ENCODE assay signal across 8 cellular contexts in genomic region chr6:34888441-34888820, GRCh38. TPM values are rescaled to one million over a fixed set of nuclear protein-coding genes. Genes with fewer than 3 reads are reported as not detected.
A peak's percentile ranks its signal among the peaks of the same experiment; 100 is the strongest.
DNase-seq lines count a peak whose midpoint lies in the region; ATAC-seq and TF ChIP-seq lines count a peak whose summit lies in the region.

No MANE protein-coding gene starts in this region.

- CTCF ChIA-PET in activated CD8-positive, alpha-beta T cell treated with anti-CD3 and anti-CD28 coated beads for 36 hours (lab: Charles Lee): interaction anchor here (1.0 to 1.6 kb wide), 4 partner anchors 129 to 352 kb away, joined by 3 to 4 read pairs (median 3); partner anchors contain the start of gene SNRPC

- H3K27ac ChIP-seq in stomach: peak overlapping the region; percentile 92 to 97 (median 93)

- peaks cover 19% of the 10 kb centered on the region for H3K36me3 Mint-ChIP-seq in activated CD8-positive, alpha-beta T cell treated with anti-CD3 and anti-CD28 coated beads for 36 hours (ENCODE audit: low read depth)

- intact Hi-C loops in activated CD8-positive, alpha-beta T cell treated with anti-CD3 and anti-CD28 coated beads for 36 hours (cut with micrococcal nuclease): no loop called here
- intact Hi-C loops in stomach (cut with DNase I; ENCODE audit: low total_unique reads): no loop called here

- TF ChIP-seq EP300 in stomach (IDR thresholded peaks at IDR 0.05): no peak

- H3K4me3 Mint-ChIP-seq in activated CD8-positive, alpha-beta T cell treated with anti-CD3 and anti-CD28 coated beads for 36 hours: peak overlapping the region; percentile 100

- H3K36me3 ChIP-seq in iPS-15b (ENCODE audit: control insufficient read depth, insufficient read depth, low read length) (no peaks in the 10 kb centered on the region), stomach (peaks cover 0 to 16% (median 8%) of the 10 kb centered on the region in 4 donors)

- TF ChIP-seq POLR2A in stomach (IDR thresholded peaks at IDR 0.05): no peak

- no peak for TF ChIP-seq CTCF in activated CD8-positive, alpha-beta T cell treated with anti-CD3 and anti-CD28 coated beads for 36 hours (IDR thresholded peaks at IDR 0.05)
- no peak for TF ChIP-seq CTCF in stomach (IDR thresholded peaks at IDR 0.05)

- DNase-seq in NCI-H345 treated with DMSO at 0.1 percent for 48 hours (lab: John Stamatoyannopoulos, UW; ENCODE audit: unreplicated experiment) (peak; percentile 60), NCI-H345 (lab: John Stamatoyannopoulos, UW) (no peak), stomach (no peak), NCI-H187 (lab: John Stamatoyannopoulos, UW) (no peak), C1 segment of cervical spinal cord (lab: John Stamatoyannopoulos, UW) (no peak)
- DNase-seq in activated CD8-positive, alpha-beta T cell treated with anti-CD3 and anti-CD28 coated beads for 36 hours: no peak

- no peak for ATAC-seq in activated CD8-positive, alpha-beta T cell treated with anti-CD3 and anti-CD28 coated beads for 36 hours
- no peak for ATAC-seq in HG02885 (IDR thresholded peaks at IDR 0.05; ENCODE audit: poor library complexity, unreplicated experiment)

- 0 to 1% (median 0%) methylated on average over 7 of the region's 7 CpGs for WGBS in stomach, 5 donors

- H3K9ac ChIP-seq in iPS-15b (ENCODE audit: low read depth, low read length): peak overlapping the region; percentile 70

- H3K4me3 ChIP-seq in iPS-15b (ENCODE audit: low read depth, low read length): peak overlapping the region; percentile 91
- H3K4me3 ChIP-seq in stomach: peak overlapping the region; percentile 90 to 98 (median 91)

- no peaks in the 10 kb centered on the region for H3K9me3 Mint-ChIP-seq in activated CD8-positive, alpha-beta T cell treated with anti-CD3 and anti-CD28 coated beads for 36 hours

- H3K9me3 ChIP-seq in iPS-15b (ENCODE audit: control insufficient read depth, insufficient read depth, low read length) (no peaks in the 10 kb centered on the region), stomach (no peaks in the 10 kb centered on the region)

- H3K4me1 ChIP-seq in iPS-15b (ENCODE audit: control insufficient read depth, insufficient read depth, low read length) (no peaks in the 10 kb centered on the region), stomach (peaks cover 34 to 63% (median 53%) of the 10 kb centered on the region in 4 donors)

- POLR2A ChIA-PET in activated CD8-positive, alpha-beta T cell treated with anti-CD3 and anti-CD28 coated beads for 36 hours (lab: Charles Lee): interaction anchor here (0.6 to 2.4 kb wide), 14 partner anchors 9 to 498 kb away, joined by 3 to 16 read pairs (median 4); partner anchors contain the start of genes BLTP3A, ILRUN, SNRPC and ZNF76

- H3K27ac Mint-ChIP-seq in activated CD8-positive, alpha-beta T cell treated with anti-CD3 and anti-CD28 coated beads for 36 hours: peak overlapping the region; percentile 99

- peaks cover 29% of the 10 kb centered on the region for H3K4me1 Mint-ChIP-seq in activated CD8-positive, alpha-beta T cell treated with anti-CD3 and anti-CD28 coated beads for 36 hours (ENCODE audit: low read depth)

- no peaks in the 10 kb centered on the region for H3K27me3 Mint-ChIP-seq in activated CD8-positive, alpha-beta T cell treated with anti-CD3 and anti-CD28 coated beads for 36 hours

- H3K27me3 ChIP-seq in iPS-15b (ENCODE audit: control insufficient read depth, insufficient read depth, low read length) (no peaks in the 10 kb centered on the region), stomach (no peaks in the 10 kb centered on the region)

RNA-seq across cellular contexts. Expression of gene TAF11, which starts 0.6 kb away (rescaled TPM):
- total RNA-seq in activated CD8-positive, alpha-beta T cell treated with anti-CD3 and anti-CD28 coated beads for 36 hours: 10 to 100 TPM; 29.3 to 29.4 TPM
- 10 to 100 TPM in 3 of 5 donors, 1 to 10 TPM in 2; 4.9 to 29.9 (median 11.9) TPM for total RNA-seq in stomach
- 10 to 100 TPM; 26.8 to 40.8 (median 28.1) TPM for polyA plus RNA-seq in stomach

RNA-seq across cellular contexts. Expression of gene ANKS1A, which starts 0.6 kb away (rescaled TPM):
- total RNA-seq in activated CD8-positive, alpha-beta T cell treated with anti-CD3 and anti-CD28 coated beads for 36 hours: 1 to 10 TPM; 6.0 to 6.7 TPM
- total RNA-seq in stomach: 10 to 100 TPM; 20.0 to 40.6 (median 23.9) TPM
- 1 to 10 TPM; 6.1 to 7.0 (median 6.7) TPM for polyA plus RNA-seq in stomach
